Comparison of ENCODE assay signal across 13 cellular contexts in genomic region chr15:89103481-89104171, GRCh38. TPM values are rescaled to one million over a fixed set of nuclear protein-coding genes. Genes with fewer than 3 reads are reported as not detected.
DNase-seq lines count a peak whose midpoint lies in the region; ATAC-seq and TF ChIP-seq lines count a peak whose summit lies in the region.
"Had no signal": no experiment of that assay in that cellular context is flagged by ENCODE, and none has a peak within 500 bp of the region (broad histone marks: within the 10 kb centered on the region; RNA-seq: fewer than 3 reads in every experiment).

No MANE protein-coding gene starts in this region.

- POLR2A ChIA-PET in A673 (lab: Charles Lee; ENCODE audit: low non-redundant PET) = no interaction called here

- WGBS in esophagus muscularis mucosa = 47% methylated on average over 4 of the region's 5 CpGs

- TF ChIP-seq CTCF in RWPE2 (IDR thresholded peaks at IDR 0.05; ENCODE audit: poor library complexity, severe bottlenecking) = peak; percentile 8
- no peak for TF ChIP-seq CTCF in esophagus muscularis mucosa (IDR thresholded peaks at IDR 0.05)
- TF ChIP-seq CTCF in neutrophil (IDR thresholded peaks at IDR 0.05) = no peak
- TF ChIP-seq CTCF in tibial artery (IDR thresholded peaks at IDR 0.05) = no peak
- no peak for TF ChIP-seq CTCF in A673 (conservative IDR thresholded peaks at IDR 0.05; ENCODE audit: low read depth, low read length)

- TF ChIP-seq POLR2A in esophagus muscularis mucosa (IDR thresholded peaks at IDR 0.05; ENCODE audit: low read depth) = no peak

- CTCF ChIA-PET in A673 (lab: Charles Lee) = no interaction called here

- no peaks in the 10 kb centered on the region for H3K27me3 ChIP-seq in RWPE2 (ENCODE audit: insufficient read depth, poor library complexity, severe bottlenecking)
- no peaks in the 10 kb centered on the region for H3K27me3 ChIP-seq in esophagus muscularis mucosa
- no peaks in the 10 kb centered on the region for H3K27me3 ChIP-seq in neutrophil
- H3K27me3 ChIP-seq in tibial artery = no peaks in the 10 kb centered on the region
- no peaks in the 10 kb centered on the region for H3K27me3 ChIP-seq in A673 (replicated peaks; ENCODE audit: insufficient read depth, low read depth, low read length, poor library complexity)

- peaks cover 71% of the 10 kb centered on the region for H3K4me1 ChIP-seq in RWPE2 (ENCODE audit: insufficient read depth, poor library complexity, severe bottlenecking)
- peaks cover 47 to 100% (median 98%) of the 10 kb centered on the region in 4 donors for H3K4me1 ChIP-seq in esophagus muscularis mucosa
- peaks cover 22 to 47% of the 10 kb centered on the region in 2 experiments for H3K4me1 ChIP-seq in neutrophil (ENCODE audit: control insufficient read depth in 1 of 2, insufficient read depth in 1 of 2, low read depth in 1 of 2, low read length in 1 of 2)
- H3K4me1 ChIP-seq in tibial artery = peaks cover 14 to 100% (median 76%) of the 10 kb centered on the region in 4 donors
- peaks cover 4% of the 10 kb centered on the region for H3K4me1 ChIP-seq in A673 (ENCODE audit: insufficient read depth, low read length, poor library complexity, severe bottlenecking)

- H3K27ac ChIP-seq in RWPE2 (ENCODE audit: poor library complexity, severe bottlenecking) = peak overlapping the region; percentile 91
- peak overlapping the region; percentile 82 to 96 (median 93) for H3K27ac ChIP-seq in esophagus muscularis mucosa (replicated peaks in 1 of 4)
- peak overlapping the region; percentile 61 for H3K27ac ChIP-seq in neutrophil
- peak overlapping the region; percentile 90 to 98 for H3K27ac ChIP-seq in tibial artery
- no peak overlapping the region for H3K27ac ChIP-seq in A673 (ENCODE audit: low read depth, low read length, poor library complexity, severe bottlenecking)
- H3K27ac ChIP-seq: SK-N-MC had no signal

- intact Hi-C loops in esophagus muscularis mucosa (cut with DNase I) = no loop called here
- intact Hi-C loops in tibial artery (cut with DNase I; ENCODE audit: low total_unique reads) = no loop called here
- intact Hi-C loops in A673 (cut with micrococcal nuclease; ENCODE audit: unreplicated experiment) = no loop called here

- no peaks in the 10 kb centered on the region for H3K9me3 ChIP-seq in RWPE2 (ENCODE audit: severe bottlenecking)
- H3K9me3 ChIP-seq in esophagus muscularis mucosa = no peaks in the 10 kb centered on the region
- no peaks in the 10 kb centered on the region for H3K9me3 ChIP-seq in neutrophil
- no peaks in the 10 kb centered on the region for H3K9me3 ChIP-seq in tibial artery
- no peaks in the 10 kb centered on the region for H3K9me3 ChIP-seq in A673 (ENCODE audit: low read depth, low read length, poor library complexity, severe bottlenecking)

- H3K36me3 ChIP-seq in RWPE2 (ENCODE audit: low read depth) (peaks cover 37% of the 10 kb centered on the region), esophagus muscularis mucosa (peaks cover 0 to 14% (median 0%) of the 10 kb centered on the region in 4 donors), neutrophil (peaks cover 53% of the 10 kb centered on the region), tibial artery (peaks cover 0 to 7% (median 0%) of the 10 kb centered on the region in 3 donors), A673 (ENCODE audit: insufficient read depth, low read length, poor library complexity, severe bottlenecking) (no peaks in the 10 kb centered on the region)

- no peak for ATAC-seq in RWPE2 (ENCODE audit: low read depth)
- ATAC-seq: activated CD8-positive, alpha-beta T cell treated with anti-CD3 and anti-CD28 coated beads, Interleukin-2, amount 10 ng/mL, durations not matched to agents 7 days and 5 days; GM12878 had no signal

- no peak for TF ChIP-seq EP300 in esophagus muscularis mucosa (IDR thresholded peaks at IDR 0.05)

- no TSS peak for BruUV-seq in A673 (replicated peaks; lab: Mats Ljungman, UMichigan)

- DNase-seq in RWPE2 (ENCODE audit: low spot score) (no peak), esophagus muscularis mucosa (ENCODE audit: extremely low spot score) (no peak), tibial artery (peak in 1 of 2 donors; percentile 62), mucosa of gallbladder (ENCODE audit: low spot score) (no peak), A673 (ENCODE audit: low spot score) (no peak), NCI-H1694 treated with DMSO at 0.1 percent for 48 hours (lab: John Stamatoyannopoulos, UW) (no peak)
- DNase-seq in stimulated activated CD4-positive, alpha-beta T cell treated with anti-CD3 and anti-CD28 coated beads, Interleukin-2, amount 100 ng/mL, for 24 hours = no peak
- DNase-seq: activated CD8-positive, alpha-beta T cell treated with anti-CD3 and anti-CD28 coated beads, Interleukin-2, amount 10 ng/mL, durations not matched to agents 7 days and 5 days; CD4-positive, CD25-positive, alpha-beta regulatory T cell; NCI-H2081 had no signal

- no peak overlapping the region for H3K4me3 ChIP-seq in RWPE2 (ENCODE audit: severe bottlenecking)
- no peak overlapping the region for H3K4me3 ChIP-seq in esophagus muscularis mucosa
- no peak overlapping the region for H3K4me3 ChIP-seq in neutrophil (ENCODE audit: low read depth in 1 of 2, low read length in 1 of 2)
- H3K4me3 ChIP-seq in tibial artery = no peak overlapping the region
- no peak overlapping the region for H3K4me3 ChIP-seq in A673 (ENCODE audit: low read depth, low read length, poor library complexity, severe bottlenecking)
- H3K4me3 ChIP-seq: GM12878, SK-N-MC had no signal

RNA-seq across cellular contexts. Expression of gene ABHD2, which starts 15.4 kb away (rescaled TPM):
- total RNA-seq in esophagus muscularis mucosa (10 to 100 TPM; 49.8 to 82.3 (median 72.1) TPM), mucosa of gallbladder (430 TPM), A673 (2021) (43.9 and 52.4 TPM in 2 replicates)
